ENCODE assay signal across 38 cellular contexts in the genomic region with DNA sequence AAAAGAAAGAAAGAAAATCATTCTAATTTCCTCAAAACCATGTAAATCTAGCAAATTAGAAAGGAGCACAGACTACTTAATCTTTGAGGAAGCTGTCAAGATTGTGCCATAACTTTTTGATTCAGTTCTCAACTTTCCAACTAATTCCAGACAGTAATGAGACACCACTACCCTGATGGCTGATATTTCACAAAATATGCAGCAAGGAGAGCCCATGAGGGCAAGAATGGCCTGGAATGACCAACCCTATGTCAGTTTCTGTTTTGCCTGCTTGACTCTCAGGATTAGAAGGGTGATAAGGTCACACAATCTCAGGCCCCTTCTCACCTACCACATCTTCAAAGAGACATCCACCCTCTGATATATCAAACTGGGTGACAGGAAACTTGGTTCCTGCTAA.
"Had no signal": no experiment of that assay in that cellular context is flagged by ENCODE, and none has a peak within 500 bp of the region (broad histone marks: within the 10 kb centered on the region; RNA-seq: fewer than 3 reads in every experiment).

No MANE protein-coding gene starts in this region.

- H3K27ac Mint-ChIP-seq: activated naive CD4-positive, alpha-beta T cell treated with anti-CD3 and anti-CD28 coated beads for 36 hours; activated naive CD4-positive, alpha-beta T cell treated with anti-CD3 and anti-CD28 coated beads, Interleukin-2, amount 10 ng/mL, durations not matched to agents 7 days and 5 days; activated naive CD4-positive, alpha-beta T cell treated with anti-CD3 and anti-CD28 coated beads, Interleukin-2, amount 50 U/mL, for 24 hours; activated naive CD4-positive, alpha-beta T cell treated with anti-CD3 and anti-CD28 coated beads, Interleukin-2, amount 50 U/mL, for 72 hours; activated naive CD8-positive, alpha-beta T cell; activated naive CD8-positive, alpha-beta T cell treated with anti-CD3 and anti-CD28 coated beads for 36 hours; activated naive CD8-positive, alpha-beta T cell treated with anti-CD3 and anti-CD28 coated beads, Interleukin-2, amount 10 ng/mL, durations not matched to agents 7 days and 5 days; activated naive CD8-positive, alpha-beta T cell treated with anti-CD3 and anti-CD28 coated beads, Interleukin-2, amount 50 U/mL, for 24 hours; activated T-cell treated with anti-CD3 and anti-CD28 coated beads, Interleukin-2, amount 50 U/mL, for 24 hours; activated T-cell treated with anti-CD3 and anti-CD28 coated beads, Interleukin-2, amount 50 U/mL, for 72 hours; activated T-helper 1 cell treated with anti-CD3 and anti-CD28 coated beads, Interleukin-12 subunit alpha, Interleukin-12 subunit beta, Interleukin-2, Interleukin-4 antibody, amounts not matched to agents 30 ng/mL and 10 ng/mL and 1 ng/mL, durations not matched to agents 14 hours and 24 hours and 36 hours; activated T-helper 17 cell treated with anti-CD3 and anti-CD28 coated beads, Interleukin-2, amount 50 U/mL, for 72 hours; activated T-helper 2 cell treated with anti-CD3 and anti-CD28 coated beads, Interferon-gamma antibody, Interleukin-2, Interleukin-4, amounts not matched to agents 10 μg/mL and 5 μg/mL and 100 μg/mL, durations not matched to agents 14 hours and 24 hours and 36 hours; brain had no signal

- H3K9me3 Mint-ChIP-seq: activated naive CD4-positive, alpha-beta T cell treated with anti-CD3 and anti-CD28 coated beads, Interleukin-2, amount 50 U/mL, for 24 hours; activated naive CD8-positive, alpha-beta T cell treated with anti-CD3 and anti-CD28 coated beads for 36 hours; activated naive CD8-positive, alpha-beta T cell treated with anti-CD3 and anti-CD28 coated beads, Interleukin-2, amount 10 ng/mL, durations not matched to agents 7 days and 5 days; activated T-cell treated with anti-CD3 and anti-CD28 coated beads, Interleukin-2, amount 50 U/mL, for 24 hours; activated T-cell treated with anti-CD3 and anti-CD28 coated beads, Interleukin-2, amount 50 U/mL, for 4 hours; activated T-helper 1 cell treated with anti-CD3 and anti-CD28 coated beads, Interleukin-12 subunit alpha, Interleukin-12 subunit beta, Interleukin-2, Interleukin-4 antibody, amounts not matched to agents 30 ng/mL and 10 ng/mL and 1 ng/mL, durations not matched to agents 14 hours and 24 hours and 36 hours; activated T-helper 17 cell treated with anti-CD3 and anti-CD28 coated beads, Interleukin-2, amount 50 U/mL, for 72 hours; activated T-helper 2 cell treated with anti-CD3 and anti-CD28 coated beads, Interferon-gamma antibody, Interleukin-2, Interleukin-4, amounts not matched to agents 10 μg/mL and 5 μg/mL and 100 μg/mL, durations not matched to agents 14 hours and 24 hours and 36 hours; brain had no signal

- H3K27me3 ChIP-seq: adrenal gland, ascending aorta, body of pancreas, brain microvascular endothelial cell, breast epithelium, cardiac muscle cell had no signal

- H3K4me3 Mint-ChIP-seq: activated naive CD4-positive, alpha-beta T cell treated with anti-CD3 and anti-CD28 coated beads for 36 hours; activated naive CD4-positive, alpha-beta T cell treated with anti-CD3 and anti-CD28 coated beads, Interleukin-2, amount 10 ng/mL, durations not matched to agents 7 days and 5 days; activated naive CD4-positive, alpha-beta T cell treated with anti-CD3 and anti-CD28 coated beads, Interleukin-2, amount 50 U/mL, for 24 hours; activated naive CD8-positive, alpha-beta T cell; activated naive CD8-positive, alpha-beta T cell treated with anti-CD3 and anti-CD28 coated beads for 36 hours; activated naive CD8-positive, alpha-beta T cell treated with anti-CD3 and anti-CD28 coated beads, Interleukin-2, amount 10 ng/mL, durations not matched to agents 7 days and 5 days; activated naive CD8-positive, alpha-beta T cell treated with anti-CD3 and anti-CD28 coated beads, Interleukin-2, amount 50 U/mL, for 24 hours; activated T-cell treated with anti-CD3 and anti-CD28 coated beads, Interleukin-2, amount 50 U/mL, for 24 hours; activated T-cell treated with anti-CD3 and anti-CD28 coated beads, Interleukin-2, amount 50 U/mL, for 4 hours; activated T-cell treated with anti-CD3 and anti-CD28 coated beads, Interleukin-2, amount 50 U/mL, for 72 hours; activated T-helper 1 cell treated with anti-CD3 and anti-CD28 coated beads, Interleukin-12 subunit alpha, Interleukin-12 subunit beta, Interleukin-2, Interleukin-4 antibody, amounts not matched to agents 30 ng/mL and 10 ng/mL and 1 ng/mL, durations not matched to agents 14 hours and 24 hours and 36 hours; activated T-helper 17 cell treated with anti-CD3 and anti-CD28 coated beads, Interleukin-2, amount 50 U/mL, for 72 hours; brain; central memory CD8-positive, alpha-beta T cell had no signal

- H3K4me1 Mint-ChIP-seq: activated naive CD4-positive, alpha-beta T cell treated with anti-CD3 and anti-CD28 coated beads, Interleukin-2, amount 10 ng/mL, durations not matched to agents 7 days and 5 days; activated naive CD4-positive, alpha-beta T cell treated with anti-CD3 and anti-CD28 coated beads, Interleukin-2, amount 50 U/mL, for 24 hours; activated naive CD8-positive, alpha-beta T cell treated with anti-CD3 and anti-CD28 coated beads for 36 hours; activated naive CD8-positive, alpha-beta T cell treated with anti-CD3 and anti-CD28 coated beads, Interleukin-2, amount 10 ng/mL, durations not matched to agents 7 days and 5 days; activated naive CD8-positive, alpha-beta T cell treated with anti-CD3 and anti-CD28 coated beads, Interleukin-2, amount 50 U/mL, for 24 hours; activated T-helper 17 cell treated with anti-CD3 and anti-CD28 coated beads, Interleukin-2, amount 50 U/mL, for 72 hours; central memory CD8-positive, alpha-beta T cell had no signal

- H3K4me3 ChIP-seq: adrenal gland, ascending aorta, body of pancreas, breast epithelium, cardiac muscle cell had no signal

- H3K4me1 ChIP-seq: adrenal gland, breast epithelium had no signal

- DNase-seq: activated effector memory CD4-positive, alpha-beta T cell treated with anti-CD3 and anti-CD28 coated beads, Interleukin-2, amount 50 U/mL, for 16 hours; activated effector memory CD4-positive, alpha-beta T cell treated with Interleukin-2 at 50 U/mL for 16 hours; activated gamma-delta T cell; activated gamma-delta T cell treated with Interleukin-2 at 50 U/mL for 16 hours; activated naive CD4-positive, alpha-beta T cell; activated naive CD4-positive, alpha-beta T cell treated with anti-CD3 and anti-CD28 coated beads for 36 hours; activated naive CD4-positive, alpha-beta T cell treated with anti-CD3 and anti-CD28 coated beads, Interleukin-2, amount 10 ng/mL, durations not matched to agents 7 days and 5 days; activated naive CD4-positive, alpha-beta T cell treated with anti-CD3 and anti-CD28 coated beads, Interleukin-2, amount 50 U/mL, for 16 hours; activated naive CD4-positive, alpha-beta T cell treated with Interleukin-2 at 50 U/mL for 16 hours; activated naive CD8-positive, alpha-beta T cell treated with anti-CD3 and anti-CD28 coated beads for 36 hours; activated naive CD8-positive, alpha-beta T cell treated with anti-CD3 and anti-CD28 coated beads, Interleukin-2, amount 10 ng/mL, durations not matched to agents 7 days and 5 days; activated naive CD8-positive, alpha-beta T cell treated with anti-CD3 and anti-CD28 coated beads, Interleukin-2, amount 50 U/mL, for 24 hours; activated T-cell treated with anti-CD3 and anti-CD28 coated beads, Interleukin-2, amount 50 U/mL, for 1 hour; activated T-cell treated with anti-CD3 and anti-CD28 coated beads, Interleukin-2, amount 50 U/mL, for 24 hours; activated T-cell treated with anti-CD3 and anti-CD28 coated beads, Interleukin-2, amount 50 U/mL, for 4 hours; activated T-cell treated with anti-CD3 and anti-CD28 coated beads, Interleukin-2, amount 50 U/mL, for 48 hours; activated T-cell treated with anti-CD3 and anti-CD28 coated beads, Interleukin-2, amount 50 U/mL, for 72 hours; adrenal gland; amniotic stem cell; amygdala; anterior cingulate cortex; aorta; body of pancreas; brain microvascular endothelial cell; caudate nucleus; central memory CD4-positive, alpha-beta T cell; cerebellar nuclear complex had no signal

- H3K36me3 Mint-ChIP-seq: activated naive CD4-positive, alpha-beta T cell treated with anti-CD3 and anti-CD28 coated beads, Interleukin-2, amount 10 ng/mL, durations not matched to agents 7 days and 5 days; activated naive CD4-positive, alpha-beta T cell treated with anti-CD3 and anti-CD28 coated beads, Interleukin-2, amount 50 U/mL, for 24 hours; activated naive CD4-positive, alpha-beta T cell treated with anti-CD3 and anti-CD28 coated beads, Interleukin-2, amount 50 U/mL, for 72 hours; activated naive CD8-positive, alpha-beta T cell; activated naive CD8-positive, alpha-beta T cell treated with anti-CD3 and anti-CD28 coated beads for 36 hours; activated naive CD8-positive, alpha-beta T cell treated with anti-CD3 and anti-CD28 coated beads, Interleukin-2, amount 10 ng/mL, durations not matched to agents 7 days and 5 days; brain had no signal

- H3K36me3 ChIP-seq: adrenal gland, ascending aorta, brain microvascular endothelial cell, breast epithelium, cardiac muscle cell had no signal

- H3K27me3 Mint-ChIP-seq: activated naive CD4-positive, alpha-beta T cell treated with anti-CD3 and anti-CD28 coated beads, Interleukin-2, amount 10 ng/mL, durations not matched to agents 7 days and 5 days; activated naive CD4-positive, alpha-beta T cell treated with anti-CD3 and anti-CD28 coated beads, Interleukin-2, amount 50 U/mL, for 24 hours; activated naive CD8-positive, alpha-beta T cell; activated naive CD8-positive, alpha-beta T cell treated with anti-CD3 and anti-CD28 coated beads for 36 hours; activated T-cell treated with anti-CD3 and anti-CD28 coated beads, Interleukin-2, amount 50 U/mL, for 24 hours; activated T-helper 17 cell treated with anti-CD3 and anti-CD28 coated beads, Interleukin-2, amount 50 U/mL, for 72 hours; brain; central memory CD8-positive, alpha-beta T cell had no signal

- H3K9me3 ChIP-seq: adrenal gland, ascending aorta, body of pancreas, breast epithelium had no signal

- ATAC-seq: activated naive CD4-positive, alpha-beta T cell treated with anti-CD3 and anti-CD28 coated beads, Interleukin-2, amount 50 U/mL, for 72 hours; activated naive CD8-positive, alpha-beta T cell treated with anti-CD3 and anti-CD28 coated beads, Interleukin-2, amount 50 U/mL, for 24 hours; activated T-cell treated with anti-CD3 and anti-CD28 coated beads, Interleukin-2, amount 50 U/mL, for 4 hours; activated T-cell treated with anti-CD3 and anti-CD28 coated beads, Interleukin-2, amount 50 U/mL, for 72 hours; activated T-helper 17 cell treated with anti-CD3 and anti-CD28 coated beads, Interleukin-2, amount 50 U/mL, for 72 hours; body of pancreas had no signal

- H3K27ac ChIP-seq: adrenal gland, ascending aorta, body of pancreas, brain microvascular endothelial cell, cardiac muscle cell had no signal
